In the genomic region with DNA sequence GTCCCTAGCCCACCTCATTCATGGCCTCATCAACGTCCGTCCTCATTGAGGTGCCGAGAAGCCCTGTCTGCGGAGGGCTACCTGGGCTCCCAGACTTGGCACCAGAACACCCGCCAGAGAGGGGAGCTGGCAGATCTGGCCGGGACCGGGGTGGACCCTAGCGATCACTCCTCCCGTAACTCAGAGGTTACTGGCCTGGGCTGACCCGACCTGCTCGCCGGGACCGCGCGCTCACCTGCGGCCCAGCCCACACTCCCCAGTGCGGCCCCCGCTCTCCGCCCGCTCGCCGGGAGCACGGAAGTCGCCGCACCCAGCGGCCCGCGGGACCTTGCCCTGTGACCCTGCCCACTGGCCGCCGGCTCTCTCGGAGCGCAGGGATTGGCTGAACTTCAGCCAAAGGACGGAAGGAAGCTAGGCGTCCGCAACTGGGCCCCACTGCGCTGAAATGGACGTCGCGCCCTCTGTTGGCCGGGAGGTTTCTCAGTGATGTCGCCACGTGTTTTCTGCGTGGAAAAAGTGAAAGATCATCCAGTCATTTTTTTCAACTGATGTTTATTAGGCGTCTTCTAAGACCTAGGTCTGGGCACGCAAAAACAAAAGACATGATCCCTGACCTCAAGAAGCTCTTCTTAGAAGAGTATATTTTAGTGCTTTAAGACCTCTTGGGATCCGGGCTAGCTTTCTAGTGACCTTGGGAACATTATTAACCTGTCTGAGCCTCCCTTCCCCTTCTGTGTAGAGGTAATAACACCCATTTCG, we compare ENCODE assay signal across 1 cellular context.
TF ChIP-seq lines count a peak whose summit lies in the region.

Gene SMIM12, minus strand, starts transcription at position 308 of the 759 bp plus-strand sequence. CDS start 3,772 bp downstream, outside the sequence.

TF ChIP-seq in A549, 52 proteins besides CTCF, POLR2A, EP300 and RAD21 (continued from another document):
- TF ChIP-seq, protein P1, sequence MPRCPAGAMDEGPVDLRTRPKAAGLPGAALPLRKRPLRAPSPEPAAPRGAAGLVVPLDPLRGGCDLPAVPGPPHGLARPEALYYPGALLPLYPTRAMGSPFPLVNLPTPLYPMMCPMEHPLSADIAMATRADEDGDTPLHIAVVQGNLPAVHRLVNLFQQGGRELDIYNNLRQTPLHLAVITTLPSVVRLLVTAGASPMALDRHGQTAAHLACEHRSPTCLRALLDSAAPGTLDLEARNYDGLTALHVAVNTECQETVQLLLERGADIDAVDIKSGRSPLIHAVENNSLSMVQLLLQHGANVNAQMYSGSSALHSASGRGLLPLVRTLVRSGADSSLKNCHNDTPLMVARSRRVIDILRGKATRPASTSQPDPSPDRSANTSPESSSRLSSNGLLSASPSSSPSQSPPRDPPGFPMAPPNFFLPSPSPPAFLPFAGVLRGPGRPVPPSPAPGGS (IDR thresholded peaks at IDR 0.05), result 0 out of 3 replicates have a peak, but pooled peaks have one; percentile 22
- no peak for TF ChIP-seq HMGXB4 (CRISPR knock-in tag; IDR thresholded peaks at IDR 0.05; ENCODE audit: borderline replicate concordance)
- TF ChIP-seq ZNF302 (CRISPR knock-in tag; IDR thresholded peaks at IDR 0.05), result no peak
- TF ChIP-seq, protein P2, sequence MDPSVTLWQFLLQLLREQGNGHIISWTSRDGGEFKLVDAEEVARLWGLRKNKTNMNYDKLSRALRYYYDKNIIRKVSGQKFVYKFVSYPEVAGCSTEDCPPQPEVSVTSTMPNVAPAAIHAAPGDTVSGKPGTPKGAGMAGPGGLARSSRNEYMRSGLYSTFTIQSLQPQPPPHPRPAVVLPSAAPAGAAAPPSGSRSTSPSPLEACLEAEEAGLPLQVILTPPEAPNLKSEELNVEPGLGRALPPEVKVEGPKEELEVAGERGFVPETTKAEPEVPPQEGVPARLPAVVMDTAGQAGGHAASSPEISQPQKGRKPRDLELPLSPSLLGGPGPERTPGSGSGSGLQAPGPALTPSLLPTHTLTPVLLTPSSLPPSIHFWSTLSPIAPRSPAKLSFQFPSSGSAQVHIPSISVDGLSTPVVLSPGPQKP (IDR thresholded peaks at IDR 0.05; ENCODE audit: low read depth, low read length), result no peak
- TF ChIP-seq PBX3 (IDR thresholded peaks at IDR 0.05), result no peak
- peak; percentile 95; the same call in 1 of the 2 replicates for TF ChIP-seq MYC (IDR thresholded peaks at IDR 0.05; ENCODE audit: borderline replicate concordance, low read length)
TF ChIP-seq in A549: peak in this region for 10.
